Comparison of ENCODE assay signal across 1 cellular context in the genomic region with DNA sequence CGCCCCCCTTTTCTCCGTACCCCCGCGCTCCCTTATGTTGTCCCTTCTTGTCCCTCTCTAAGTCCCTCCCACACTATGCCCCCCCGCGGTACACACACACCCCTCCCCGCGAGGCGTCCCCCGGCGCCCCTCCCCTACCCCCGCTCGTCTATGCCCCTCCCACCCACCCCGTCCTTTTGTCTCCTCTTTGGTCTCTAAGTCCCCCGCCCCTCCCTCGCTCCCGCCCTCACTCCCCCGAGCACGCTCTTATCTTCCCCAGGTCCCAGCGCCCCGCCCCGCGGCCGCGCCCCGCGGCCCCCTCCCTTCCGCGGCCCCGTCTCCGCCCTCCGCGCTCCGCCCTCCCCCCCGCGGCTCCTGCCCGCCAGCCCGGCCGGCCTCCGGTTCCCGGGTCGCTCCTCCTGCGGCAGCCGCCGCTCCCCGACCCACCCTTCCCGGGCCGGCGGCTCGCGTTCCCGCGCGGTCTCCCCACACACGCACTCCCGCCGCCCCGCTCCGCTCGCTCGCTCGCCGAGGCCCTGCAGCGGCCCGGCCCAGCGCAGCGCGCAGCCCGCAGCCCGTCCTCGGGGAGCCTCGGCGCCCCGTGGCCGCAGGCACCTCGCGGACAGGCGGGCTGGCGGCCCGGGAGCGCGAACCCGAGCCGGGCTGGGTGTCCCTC.
TF ChIP-seq lines count a peak whose summit lies in the region.

No MANE protein-coding gene starts in this region.

TF ChIP-seq in GM23338, 12 proteins besides CTCF, POLR2A, EP300 and RAD21 (continued from another document):
- TF ChIP-seq, protein P1, sequence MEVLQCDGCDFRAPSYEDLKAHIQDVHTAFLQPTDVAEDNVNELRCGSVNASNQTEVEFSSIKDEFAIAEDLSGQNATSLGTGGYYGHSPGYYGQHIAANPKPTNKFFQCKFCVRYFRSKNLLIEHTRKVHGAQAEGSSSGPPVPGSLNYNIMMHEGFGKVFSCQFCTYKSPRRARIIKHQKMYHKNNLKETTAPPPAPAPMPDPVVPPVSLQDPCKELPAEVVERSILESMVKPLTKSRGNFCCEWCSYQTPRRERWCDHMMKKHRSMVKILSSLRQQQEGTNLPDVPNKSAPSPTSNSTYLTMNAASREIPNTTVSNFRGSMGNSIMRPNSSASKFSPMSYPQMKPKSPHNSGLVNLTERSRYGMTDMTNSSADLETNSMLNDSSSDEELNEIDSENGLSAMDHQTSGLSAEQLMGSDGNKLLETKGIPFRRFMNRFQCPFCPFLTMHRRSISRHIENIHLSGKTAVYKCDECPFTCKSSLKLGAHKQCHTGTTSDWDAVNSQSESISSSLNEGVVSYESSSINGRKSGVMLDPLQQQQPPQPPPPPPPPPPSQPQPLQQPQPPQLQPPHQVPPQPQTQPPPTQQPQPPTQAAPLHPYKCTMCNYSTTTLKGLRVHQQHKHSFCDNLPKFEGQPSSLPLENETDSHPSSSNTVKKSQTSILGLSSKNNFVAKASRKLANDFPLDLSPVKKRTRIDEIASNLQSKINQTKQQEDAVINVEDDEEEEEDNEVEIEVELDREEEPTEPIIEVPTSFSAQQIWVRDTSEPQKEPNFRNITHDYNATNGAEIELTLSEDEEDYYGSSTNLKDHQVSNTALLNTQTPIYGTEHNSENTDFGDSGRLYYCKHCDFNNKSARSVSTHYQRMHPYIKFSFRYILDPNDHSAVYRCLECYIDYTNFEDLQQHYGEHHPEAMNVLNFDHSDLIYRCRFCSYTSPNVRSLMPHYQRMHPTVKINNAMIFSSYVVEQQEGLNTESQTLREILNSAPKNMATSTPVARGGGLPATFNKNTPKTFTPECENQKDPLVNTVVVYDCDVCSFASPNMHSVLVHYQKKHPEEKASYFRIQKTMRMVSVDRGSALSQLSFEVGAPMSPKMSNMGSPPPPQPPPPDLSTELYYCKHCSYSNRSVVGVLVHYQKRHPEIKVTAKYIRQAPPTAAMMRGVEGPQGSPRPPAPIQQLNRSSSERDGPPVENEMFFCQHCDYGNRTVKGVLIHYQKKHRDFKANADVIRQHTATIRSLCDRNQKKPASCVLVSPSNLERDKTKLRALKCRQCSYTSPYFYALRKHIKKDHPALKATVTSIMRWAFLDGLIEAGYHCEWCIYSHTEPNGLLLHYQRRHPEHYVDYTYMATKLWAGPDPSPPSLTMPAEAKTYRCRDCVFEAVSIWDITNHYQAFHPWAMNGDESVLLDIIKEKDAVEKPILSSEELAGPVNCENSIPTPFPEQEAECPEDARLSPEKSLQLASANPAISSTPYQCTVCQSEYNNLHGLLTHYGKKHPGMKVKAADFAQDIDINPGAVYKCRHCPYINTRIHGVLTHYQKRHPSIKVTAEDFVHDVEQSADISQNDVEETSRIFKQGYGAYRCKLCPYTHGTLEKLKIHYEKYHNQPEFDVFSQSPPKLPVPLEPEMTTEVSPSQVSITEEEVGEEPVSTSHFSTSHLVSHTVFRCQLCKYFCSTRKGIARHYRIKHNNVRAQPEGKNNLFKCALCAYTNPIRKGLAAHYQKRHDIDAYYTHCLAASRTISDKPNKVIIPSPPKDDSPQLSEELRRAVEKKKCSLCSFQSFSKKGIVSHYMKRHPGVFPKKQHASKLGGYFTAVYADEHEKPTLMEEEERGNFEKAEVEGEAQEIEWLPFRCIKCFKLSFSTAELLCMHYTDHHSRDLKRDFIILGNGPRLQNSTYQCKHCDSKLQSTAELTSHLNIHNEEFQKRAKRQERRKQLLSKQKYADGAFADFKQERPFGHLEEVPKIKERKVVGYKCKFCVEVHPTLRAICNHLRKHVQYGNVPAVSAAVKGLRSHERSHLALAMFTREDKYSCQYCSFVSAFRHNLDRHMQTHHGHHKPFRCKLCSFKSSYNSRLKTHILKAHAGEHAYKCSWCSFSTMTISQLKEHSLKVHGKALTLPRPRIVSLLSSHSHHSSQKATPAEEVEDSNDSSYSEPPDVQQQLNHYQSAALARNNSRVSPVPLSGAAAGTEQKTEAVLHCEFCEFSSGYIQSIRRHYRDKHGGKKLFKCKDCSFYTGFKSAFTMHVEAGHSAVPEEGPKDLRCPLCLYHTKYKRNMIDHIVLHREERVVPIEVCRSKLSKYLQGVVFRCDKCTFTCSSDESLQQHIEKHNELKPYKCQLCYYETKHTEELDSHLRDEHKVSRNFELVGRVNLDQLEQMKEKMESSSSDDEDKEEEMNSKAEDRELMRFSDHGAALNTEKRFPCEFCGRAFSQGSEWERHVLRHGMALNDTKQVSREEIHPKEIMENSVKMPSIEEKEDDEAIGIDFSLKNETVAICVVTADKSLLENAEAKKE (CRISPR knock-in tag; IDR thresholded peaks at IDR 0.05), result no peak
- TF ChIP-seq, protein P2, sequence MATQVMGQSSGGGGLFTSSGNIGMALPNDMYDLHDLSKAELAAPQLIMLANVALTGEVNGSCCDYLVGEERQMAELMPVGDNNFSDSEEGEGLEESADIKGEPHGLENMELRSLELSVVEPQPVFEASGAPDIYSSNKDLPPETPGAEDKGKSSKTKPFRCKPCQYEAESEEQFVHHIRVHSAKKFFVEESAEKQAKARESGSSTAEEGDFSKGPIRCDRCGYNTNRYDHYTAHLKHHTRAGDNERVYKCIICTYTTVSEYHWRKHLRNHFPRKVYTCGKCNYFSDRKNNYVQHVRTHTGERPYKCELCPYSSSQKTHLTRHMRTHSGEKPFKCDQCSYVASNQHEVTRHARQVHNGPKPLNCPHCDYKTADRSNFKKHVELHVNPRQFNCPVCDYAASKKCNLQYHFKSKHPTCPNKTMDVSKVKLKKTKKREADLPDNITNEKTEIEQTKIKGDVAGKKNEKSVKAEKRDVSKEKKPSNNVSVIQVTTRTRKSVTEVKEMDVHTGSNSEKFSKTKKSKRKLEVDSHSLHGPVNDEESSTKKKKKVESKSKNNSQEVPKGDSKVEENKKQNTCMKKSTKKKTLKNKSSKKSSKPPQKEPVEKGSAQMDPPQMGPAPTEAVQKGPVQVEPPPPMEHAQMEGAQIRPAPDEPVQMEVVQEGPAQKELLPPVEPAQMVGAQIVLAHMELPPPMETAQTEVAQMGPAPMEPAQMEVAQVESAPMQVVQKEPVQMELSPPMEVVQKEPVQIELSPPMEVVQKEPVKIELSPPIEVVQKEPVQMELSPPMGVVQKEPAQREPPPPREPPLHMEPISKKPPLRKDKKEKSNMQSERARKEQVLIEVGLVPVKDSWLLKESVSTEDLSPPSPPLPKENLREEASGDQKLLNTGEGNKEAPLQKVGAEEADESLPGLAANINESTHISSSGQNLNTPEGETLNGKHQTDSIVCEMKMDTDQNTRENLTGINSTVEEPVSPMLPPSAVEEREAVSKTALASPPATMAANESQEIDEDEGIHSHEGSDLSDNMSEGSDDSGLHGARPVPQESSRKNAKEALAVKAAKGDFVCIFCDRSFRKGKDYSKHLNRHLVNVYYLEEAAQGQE (IDR thresholded peaks at IDR 0.05; ENCODE audit: unreplicated experiment), result no peak
